8 cellular contexts compared by ENCODE assay signal in the genomic region with DNA sequence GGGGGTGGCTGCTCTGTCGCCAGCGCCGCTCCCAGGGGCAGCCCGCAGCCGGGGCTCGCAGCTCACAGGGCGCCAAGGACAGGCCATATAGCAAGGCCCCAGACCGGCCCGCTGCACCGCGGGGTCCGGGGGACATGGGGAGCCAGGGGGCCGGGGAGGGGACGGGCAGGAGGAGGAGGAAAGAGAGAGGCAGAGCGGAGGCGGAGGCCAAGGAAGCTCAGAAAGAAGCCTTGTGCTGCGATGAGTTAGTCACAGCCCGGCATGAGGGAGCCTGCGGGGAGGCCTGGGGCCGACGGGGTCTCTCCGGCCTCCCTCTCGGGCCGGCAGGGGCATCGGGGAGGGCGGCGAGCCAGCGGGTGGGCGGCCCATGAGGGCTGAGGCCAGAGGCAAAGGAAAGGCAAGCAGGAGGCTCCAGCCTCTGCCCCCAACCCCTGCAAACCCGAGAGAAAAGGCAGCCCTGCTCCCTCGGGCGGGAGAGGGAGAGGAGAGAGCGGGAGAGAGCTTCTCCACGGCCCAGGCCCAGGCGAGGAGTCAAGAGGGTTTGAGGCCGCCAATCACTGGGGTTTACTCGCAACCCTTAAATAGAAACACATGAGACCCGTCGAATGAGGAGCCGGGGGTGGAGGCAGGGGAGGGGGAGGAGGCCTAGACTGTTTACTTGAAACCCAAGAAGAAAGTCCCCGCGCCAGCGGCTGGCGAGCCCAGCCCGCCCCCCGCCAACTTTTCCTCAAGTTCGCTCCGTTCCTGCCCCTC.
DNase-seq lines count a peak whose midpoint lies in the region; ATAC-seq and TF ChIP-seq lines count a peak whose summit lies in the region.

No MANE protein-coding gene starts in this region.

- POLR2A ChIA-PET in PC-9 (lab: Charles Lee; ENCODE audit: unreplicated experiment) = interaction anchor here (0.6 kb wide), 1 partner anchor 1163 kb away, joined by 4 read pairs; no protein-coding TSS in a partner anchor

- H3K79me2 ChIP-seq in PC-9 (ENCODE audit: low read depth) = no peaks in the 10 kb centered on the region

- H3K4me2 ChIP-seq in PC-9 = peak overlapping the region; percentile 72

- TF ChIP-seq POLR2A in adrenal gland (IDR thresholded peaks at IDR 0.05) (peak; percentile 60 to 85), gastrocnemius medialis (IDR thresholded peaks at IDR 0.05) (peak; percentile 89 to 95)

- H3K27me3 ChIP-seq in PC-9 (ENCODE audit: insufficient read depth, low read depth) = no peaks in the 10 kb centered on the region
- H3K27me3 ChIP-seq in adrenal gland = no peaks in the 10 kb centered on the region
- H3K27me3 ChIP-seq in gastrocnemius medialis = no peaks in the 10 kb centered on the region

- H3K9me3 ChIP-seq in PC-9 (ENCODE audit: insufficient read depth, low read depth) = no peaks in the 10 kb centered on the region
- no peaks in the 10 kb centered on the region for H3K9me3 ChIP-seq in adrenal gland (replicated peaks in 1 of 3)
- no peaks in the 10 kb centered on the region for H3K9me3 ChIP-seq in gastrocnemius medialis

- H3K27ac ChIP-seq in PC-9 (no peak overlapping the region), adrenal gland (peak overlapping the region; percentile 45 to 95 (median 85)), gastrocnemius medialis (peak overlapping the region; percentile 89 to 94 (median 91))

- intact Hi-C loops in PC-9 (cut with micrococcal nuclease; ENCODE audit: unreplicated experiment) (no loop called here), adrenal gland (cut with DNase I) (no loop called here), gastrocnemius medialis (cut with DNase I; ENCODE audit: low total_unique reads) (loop anchor here (1.0 to 2.0 kb wide), 2 partner anchors 8 to 45 kb away; no protein-coding TSS in a partner anchor)

- in situ Hi-C loops in gastrocnemius medialis (cut with MboI; ENCODE audit: low sequenced_read_pairs in 4 of 4) = no loop called here

- H4K20me1 ChIP-seq in PC-9 (ENCODE audit: insufficient read depth) = no peaks in the 10 kb centered on the region

- CTCF ChIA-PET in PC-9 (lab: Charles Lee) = interaction anchor here (0.6 kb wide), 1 partner anchor 474 kb away, joined by 5 read pairs; no protein-coding TSS in a partner anchor

- TF ChIP-seq CTCF in PC-9 (conservative IDR thresholded peaks at IDR 0.05) (no peak), adrenal gland (IDR thresholded peaks at IDR 0.05) (no peak), gastrocnemius medialis (IDR thresholded peaks at IDR 0.05 in 4 of 5, conservative IDR thresholded peaks at IDR 0.05 in 1 of 5) (no peak)

- WGBS in adrenal gland, 4 donors = 13 to 29% (median 24%) methylated on average over 20 to 48 of the region's 48 CpGs

- H3F3A ChIP-seq in PC-9 (ENCODE audit: insufficient read depth, low read depth) = no peaks in the 10 kb centered on the region

- BruUV-seq in PC-9 (replicated peaks; lab: Mats Ljungman, UMichigan) = no TSS peak

- no peak overlapping the region; the same call in 1 of the 2 replicates for H2AFZ ChIP-seq in PC-9

- H3K9me2 ChIP-seq in PC-9 (ENCODE audit: insufficient read depth) = no peaks in the 10 kb centered on the region

- H3K4me3 ChIP-seq in PC-9 (peak overlapping the region; percentile 51; the same call in 1 of the 2 replicates), adrenal gland (peak overlapping the region in 2 of 4 donors; percentile 54 to 73), gastrocnemius medialis (peak overlapping the region; percentile 56 to 69 (median 60))

- H3K36me3 ChIP-seq in PC-9 (ENCODE audit: low read depth) = no peaks in the 10 kb centered on the region
- peaks cover 0 to 18% of the 10 kb centered on the region in 2 donors for H3K36me3 ChIP-seq in adrenal gland (replicated peaks in 1 of 2)
- H3K36me3 ChIP-seq in gastrocnemius medialis = no peaks in the 10 kb centered on the region

- peak; percentile 72 for DNase-seq in activated CD8-positive, alpha-beta memory T cell treated with anti-CD3 and anti-CD28 coated beads for 24 hours
- DNase-seq in activated CD8-positive, alpha-beta memory T cell treated with anti-CD3 and anti-CD28 coated beads, Interleukin-2, amount 50 U/mL, for 48 hours = no peak
- DNase-seq in PC-9 = peak; percentile 44 to 50
- DNase-seq in adrenal gland = peak; percentile 77 to 94 (median 87)
- peak; percentile 97 for DNase-seq in hepatic stellate cell (ENCODE audit: low spot score)
- peak; percentile 94 to 95 for DNase-seq in gastrocnemius medialis
- DNase-seq in CD1c-positive myeloid dendritic cell (ENCODE audit: extremely low spot score) = no peak
- no peak for DNase-seq in OCI-M2 (lab: John Stamatoyannopoulos, UW; ENCODE audit: unreplicated experiment)

- H3K4me1 ChIP-seq in PC-9 (replicated peaks; ENCODE audit: insufficient read depth) = no peaks in the 10 kb centered on the region
- peaks cover 20 to 26% of the 10 kb centered on the region in 2 donors for H3K4me1 ChIP-seq in adrenal gland (replicated peaks in 1 of 2)
- H3K4me1 ChIP-seq in gastrocnemius medialis = peaks cover 48 to 49% of the 10 kb centered on the region in 2 donors

- peak; percentile 77 to 89 for ATAC-seq in gastrocnemius medialis

Comparison
In these comparisons a context has a peak if more than half of its experiments do, and no peak if none do; other contexts are left out.
1. DNase-seq: peak in activated CD8-positive, alpha-beta memory T cell treated with anti-CD3 and anti-CD28 coated beads for 24 hours (single experiment), PC-9 (2 of 2), adrenal gland (7 of 7), hepatic stellate cell (single experiment) and gastrocnemius medialis (2 of 2); none in activated CD8-positive, alpha-beta memory T cell treated with anti-CD3 and anti-CD28 coated beads, Interleukin-2, amount 50 U/mL, for 48 hours (single experiment), CD1c-positive myeloid dendritic cell (single experiment) and OCI-M2 (single experiment).